Comparison of ENCODE assay signal across 15 cellular contexts in the genomic region with DNA sequence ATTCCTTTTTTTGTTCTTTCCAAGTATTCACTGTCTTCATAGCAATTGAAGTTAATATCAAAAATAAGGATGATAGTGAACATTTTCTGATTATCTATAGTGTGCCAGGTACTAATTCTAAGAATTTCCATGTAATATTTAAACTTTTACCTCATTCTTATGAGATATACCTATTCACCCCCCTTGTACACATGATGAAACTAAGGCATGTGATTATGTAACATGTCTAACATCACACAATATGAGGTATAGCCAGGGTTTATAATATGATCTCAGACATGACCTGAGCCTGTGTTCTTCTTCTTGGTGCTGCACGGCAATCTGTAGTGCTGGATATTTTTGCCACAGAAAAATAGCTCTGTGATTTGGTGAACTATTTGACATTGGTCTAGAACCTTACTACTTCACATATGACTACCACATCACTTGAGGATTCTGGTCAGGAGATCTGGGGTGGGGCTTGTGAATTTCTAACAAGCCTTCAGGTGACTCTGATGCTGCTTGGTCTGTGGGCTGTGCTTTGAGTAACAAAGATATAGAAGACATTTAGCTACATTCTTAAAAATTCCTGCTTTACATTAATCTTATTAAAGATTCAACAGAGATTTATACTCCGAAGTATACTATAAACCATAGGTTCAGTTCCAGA.
DNase-seq lines count a peak whose midpoint lies in the region; ATAC-seq and TF ChIP-seq lines count a peak whose summit lies in the region.
"Had no signal": no experiment of that assay in that cellular context is flagged by ENCODE, and none has a peak within 500 bp of the region (broad histone marks: within the 10 kb centered on the region; RNA-seq: fewer than 3 reads in every experiment).

No MANE protein-coding gene starts in this region.

- H3K4me1 ChIP-seq in cardiac muscle cell (ENCODE audit: low read depth) = no peaks in the 10 kb centered on the region

- H3K4me3 Mint-ChIP-seq in WTC11 = no peak overlapping the region
- H3K4me3 Mint-ChIP-seq in endothelial cell (ENCODE audit: unreplicated experiment) = peak overlapping the region; percentile 22
- H3K4me3 Mint-ChIP-seq: B cell; CD8-positive, alpha-beta T cell; H9 had no signal

- H3K27ac Mint-ChIP-seq in WTC11 (no peak overlapping the region), endothelial cell (ENCODE audit: unreplicated experiment) (peak overlapping the region; percentile 55)
- H3K27ac Mint-ChIP-seq: B cell; CD8-positive, alpha-beta T cell had no signal

- H3K9me3 ChIP-seq in cardiac muscle cell (ENCODE audit: low read depth) = no peaks in the 10 kb centered on the region

- TF ChIP-seq CTCF in cardiac muscle cell (IDR thresholded peaks at IDR 0.05; ENCODE audit: low read depth, low read length) (no peak), WTC11 (IDR thresholded peaks at IDR 0.05) (no peak), endothelial cell (IDR thresholded peaks at IDR 0.05; ENCODE audit: unreplicated experiment) (no peak)

- peaks cover 89% of the 10 kb centered on the region for H3K36me3 Mint-ChIP-seq in WTC11
- H3K36me3 Mint-ChIP-seq in endothelial cell (ENCODE audit: low read depth, unreplicated experiment) = peaks cover 51% of the 10 kb centered on the region

- no peak overlapping the region for H3K4me3 ChIP-seq in cardiac muscle cell
- H3K4me3 ChIP-seq: BLaER1 treated with 17β-estradiol and CSF1 and Interleukin-3, amounts not matched to agents 10 nM and 100 nM had no signal

- no peak for ATAC-seq in Right ventricle myocardium superior (ENCODE audit: poor library complexity)
- ATAC-seq in WTC11 = no peak
- ATAC-seq: CD8-positive, alpha-beta T cell had no signal

- H3K27me3 ChIP-seq in cardiac muscle cell = no peaks in the 10 kb centered on the region
- H3K27me3 ChIP-seq: BLaER1 treated with 17β-estradiol and CSF1 and Interleukin-3, amounts not matched to agents 10 nM and 100 nM had no signal

- peaks cover 22% of the 10 kb centered on the region for H3K4me1 Mint-ChIP-seq in WTC11
- H3K4me1 Mint-ChIP-seq in endothelial cell (ENCODE audit: unreplicated experiment) = peaks cover 10% of the 10 kb centered on the region
- H3K4me1 Mint-ChIP-seq: B cell had no signal

- DNase-seq in cardiac muscle cell (ENCODE audit: low read depth in 1 of 2, low spot score in 1 of 2) (no peak), Right ventricle myocardium superior (no peak), WTC11 (ENCODE audit: low spot score) (no peak), endothelial cell (ENCODE audit: low spot score) (no peak), GOT3 (lab: John Stamatoyannopoulos, UW) (no peak), AG20443 (ENCODE audit: low spot score) (no peak), NCI-H1417 (lab: John Stamatoyannopoulos, UW) (no peak)
- DNase-seq: 8988T; Calu3; CD8-positive, alpha-beta T cell; DMS79 treated with DMSO at 0.1 percent for 48 hours; GF-D8; H9 had no signal

- peaks cover 52% of the 10 kb centered on the region for H3K36me3 ChIP-seq in cardiac muscle cell

- H3K9me3 Mint-ChIP-seq in WTC11 = peaks cover 10% of the 10 kb centered on the region
- no peaks in the 10 kb centered on the region for H3K9me3 Mint-ChIP-seq in endothelial cell (ENCODE audit: unreplicated experiment)
- H3K9me3 Mint-ChIP-seq: H9 had no signal

- H3K27me3 Mint-ChIP-seq in WTC11 (ENCODE audit: low read depth) = no peaks in the 10 kb centered on the region
- H3K27me3 Mint-ChIP-seq in endothelial cell (ENCODE audit: unreplicated experiment) = no peaks in the 10 kb centered on the region
- H3K27me3 Mint-ChIP-seq: B cell had no signal

- CTCF ChIA-PET in WTC11 (lab: Charles Lee) = no interaction called here

- POLR2A ChIA-PET in WTC11 (lab: Charles Lee) = interaction anchor here (0.7 kb wide), 1 partner anchor 37 kb away, joined by 3 read pairs; no protein-coding TSS in a partner anchor

- H3K27ac ChIP-seq in cardiac muscle cell = peak overlapping the region; percentile 4
- H3K27ac ChIP-seq: BLaER1 treated with 17β-estradiol and CSF1 and Interleukin-3, amounts not matched to agents 10 nM and 100 nM had no signal

- intact Hi-C loops in Right ventricle myocardium superior (cut with DNase I) = no loop called here

TF ChIP-seq in WTC11, 78 proteins besides CTCF, POLR2A, EP300 and RAD21:
- TF ChIP-seq, protein P1, sequence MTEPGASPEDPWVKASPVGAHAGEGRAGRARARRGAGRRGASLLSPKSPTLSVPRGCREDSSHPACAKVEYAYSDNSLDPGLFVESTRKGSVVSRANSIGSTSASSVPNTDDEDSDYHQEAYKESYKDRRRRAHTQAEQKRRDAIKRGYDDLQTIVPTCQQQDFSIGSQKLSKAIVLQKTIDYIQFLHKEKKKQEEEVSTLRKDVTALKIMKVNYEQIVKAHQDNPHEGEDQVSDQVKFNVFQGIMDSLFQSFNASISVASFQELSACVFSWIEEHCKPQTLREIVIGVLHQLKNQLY (CRISPR knock-in tag; IDR thresholded peaks at IDR 0.05) = no peak
- TF ChIP-seq ZNF232 (CRISPR knock-in tag; IDR thresholded peaks at IDR 0.05) = no peak
- peak; percentile 68 for TF ChIP-seq GABPB1 (CRISPR knock-in tag; IDR thresholded peaks at IDR 0.05)
- TF ChIP-seq ZNF396 (CRISPR knock-in tag; IDR thresholded peaks at IDR 0.05; ENCODE audit: borderline replicate concordance) = no peak
